ENCODE assay signal across 14 cellular contexts in genomic region chr12:47111392-47111778, GRCh38. TPM values are rescaled to one million over a fixed set of nuclear protein-coding genes. Genes with fewer than 3 reads are reported as not detected.
DNase-seq lines count a peak whose midpoint lies in the region; ATAC-seq and TF ChIP-seq lines count a peak whose summit lies in the region.
"Had no signal": no experiment of that assay in that cellular context is flagged by ENCODE, and none has a peak within 500 bp of the region (broad histone marks: within the 10 kb centered on the region; RNA-seq: fewer than 3 reads in every experiment).

No MANE protein-coding gene starts in this region.

- H3K36me3 Mint-ChIP-seq in T-helper 2 cell treated with Interferon-gamma antibody and Interleukin-4, amounts not matched to agents 5 μg/mL and 100 μg/mL, for 36 hours (ENCODE audit: low read depth), result peaks cover 12% of the 10 kb centered on the region
- H3K36me3 Mint-ChIP-seq in activated naive CD8-positive, alpha-beta T cell treated with anti-CD3 and anti-CD28 coated beads, Interleukin-2, amount 10 ng/mL, durations not matched to agents 7 days and 5 days, result peaks cover 48% of the 10 kb centered on the region
- H3K36me3 Mint-ChIP-seq: mesothelial cell of epicardium had no signal

- H3K9me3 Mint-ChIP-seq in T-helper 2 cell treated with Interferon-gamma antibody and Interleukin-4, amounts not matched to agents 5 μg/mL and 100 μg/mL, for 36 hours, result no peaks in the 10 kb centered on the region
- no peaks in the 10 kb centered on the region for H3K9me3 Mint-ChIP-seq in activated naive CD8-positive, alpha-beta T cell treated with anti-CD3 and anti-CD28 coated beads, Interleukin-2, amount 10 ng/mL, durations not matched to agents 7 days and 5 days
- H3K9me3 Mint-ChIP-seq: mesothelial cell of epicardium had no signal

- peak overlapping the region; percentile 72 for H3K27ac Mint-ChIP-seq in T-helper 2 cell treated with Interferon-gamma antibody and Interleukin-4, amounts not matched to agents 5 μg/mL and 100 μg/mL, for 36 hours
- peak overlapping the region; percentile 68 for H3K27ac Mint-ChIP-seq in activated naive CD8-positive, alpha-beta T cell treated with anti-CD3 and anti-CD28 coated beads, Interleukin-2, amount 10 ng/mL, durations not matched to agents 7 days and 5 days
- H3K27ac Mint-ChIP-seq: mesothelial cell of epicardium had no signal

- TF ChIP-seq EP300 in tibial nerve (IDR thresholded peaks at IDR 0.05), result no peak

- H3K36me3 ChIP-seq in tibial nerve, result peaks cover 0 to 6% (median 0%) of the 10 kb centered on the region in 3 donors
- H3K36me3 ChIP-seq: right atrium auricular region had no signal

- H3K4me3 ChIP-seq in tibial nerve, result no peak overlapping the region
- H3K4me3 ChIP-seq: ascending aorta, right atrium auricular region had no signal

- H3K4me1 Mint-ChIP-seq in T-helper 2 cell treated with Interferon-gamma antibody and Interleukin-4, amounts not matched to agents 5 μg/mL and 100 μg/mL, for 36 hours (ENCODE audit: low read depth), result peaks cover 30% of the 10 kb centered on the region
- peaks cover 23% of the 10 kb centered on the region for H3K4me1 Mint-ChIP-seq in activated naive CD8-positive, alpha-beta T cell treated with anti-CD3 and anti-CD28 coated beads, Interleukin-2, amount 10 ng/mL, durations not matched to agents 7 days and 5 days
- H3K4me1 Mint-ChIP-seq: mesothelial cell of epicardium had no signal

- no peak for TF ChIP-seq POLR2A in tibial nerve (IDR thresholded peaks at IDR 0.05)

- no peaks in the 10 kb centered on the region for H3K27me3 ChIP-seq in tibial nerve
- H3K27me3 ChIP-seq: ascending aorta, right atrium auricular region had no signal

- peak; percentile 69 for ATAC-seq in activated naive CD8-positive, alpha-beta T cell treated with anti-CD3 and anti-CD28 coated beads, Interleukin-2, amount 10 ng/mL, durations not matched to agents 7 days and 5 days (ENCODE audit: low read depth)

- H3K4me1 ChIP-seq in tibial nerve, result no peaks in the 10 kb centered on the region
- H3K4me1 ChIP-seq: right atrium auricular region had no signal

- 89 to 93% methylated on average over 2 of the region's 2 CpGs for WGBS in tibial nerve, 2 donors

- no peak overlapping the region for H3K27ac ChIP-seq in tibial nerve
- H3K27ac ChIP-seq: ascending aorta, KMS-11, right atrium auricular region had no signal

- peak; percentile 10 for DNase-seq in stimulated activated naive CD4-positive, alpha-beta T cell treated with Interleukin-2 at 50 U/mL for 16 hours (lab: John Stamatoyannopoulos, UW)
- DNase-seq in stimulated activated naive CD4-positive, alpha-beta T cell (lab: John Stamatoyannopoulos, UW), result no peak
- DNase-seq in T-helper 2 cell treated with Interferon-gamma antibody and Interleukin-4, amounts not matched to agents 5 μg/mL and 100 μg/mL, for 36 hours (ENCODE audit: low spot score), result peak; percentile 43
- no peak for DNase-seq in activated naive CD8-positive, alpha-beta T cell treated with anti-CD3 and anti-CD28 coated beads, Interleukin-2, amount 10 ng/mL, durations not matched to agents 7 days and 5 days
- DNase-seq in central memory CD4-positive, alpha-beta T cell, result no peak
- no peak for DNase-seq in tibial nerve (ENCODE audit: low spot score in 2 of 2)
- no peak for DNase-seq in kidney glomerular epithelial cell (lab: John Stamatoyannopoulos, UW)
- DNase-seq: AML-193, hippocampal formation, NCI-H69 had no signal

- no peaks in the 10 kb centered on the region for H3K27me3 Mint-ChIP-seq in T-helper 2 cell treated with Interferon-gamma antibody and Interleukin-4, amounts not matched to agents 5 μg/mL and 100 μg/mL, for 36 hours (ENCODE audit: low read depth)
- no peaks in the 10 kb centered on the region for H3K27me3 Mint-ChIP-seq in activated naive CD8-positive, alpha-beta T cell treated with anti-CD3 and anti-CD28 coated beads, Interleukin-2, amount 10 ng/mL, durations not matched to agents 7 days and 5 days

- TF ChIP-seq CTCF in tibial nerve (IDR thresholded peaks at IDR 0.05), result no peak

- POLR2A ChIA-PET in activated naive CD8-positive, alpha-beta T cell treated with anti-CD3 and anti-CD28 coated beads, Interleukin-2, amount 10 ng/mL, durations not matched to agents 7 days and 5 days (lab: Charles Lee), result interaction anchor here (1.0 kb wide), 1 partner anchor 105 kb away, joined by 4 read pairs; no protein-coding TSS in a partner anchor

- peak overlapping the region; percentile 58 for H3K4me3 Mint-ChIP-seq in T-helper 2 cell treated with Interferon-gamma antibody and Interleukin-4, amounts not matched to agents 5 μg/mL and 100 μg/mL, for 36 hours
- H3K4me3 Mint-ChIP-seq in activated naive CD8-positive, alpha-beta T cell treated with anti-CD3 and anti-CD28 coated beads, Interleukin-2, amount 10 ng/mL, durations not matched to agents 7 days and 5 days, result peak overlapping the region; percentile 59
- H3K4me3 Mint-ChIP-seq: mesothelial cell of epicardium had no signal

- no peaks in the 10 kb centered on the region for H3K9me3 ChIP-seq in tibial nerve
- H3K9me3 ChIP-seq: ascending aorta, right atrium auricular region had no signal

RNA-seq across cellular contexts. Expression of gene AMIGO2, which starts 31.6 kb away (rescaled TPM):
- 10 to 100 TPM; 20.2 to 20.5 TPM for total RNA-seq in activated naive CD8-positive, alpha-beta T cell treated with anti-CD3 and anti-CD28 coated beads, Interleukin-2, amount 10 ng/mL, durations not matched to agents 7 days and 5 days
- 1 to 10 TPM; 1.7 to 6.6 (median 3.1) TPM for total RNA-seq in tibial nerve

RNA-seq across cellular contexts. Expression of gene PCED1B, which starts 32.0 kb away (rescaled TPM):
- total RNA-seq in activated naive CD8-positive, alpha-beta T cell treated with anti-CD3 and anti-CD28 coated beads, Interleukin-2, amount 10 ng/mL, durations not matched to agents 7 days and 5 days, result 100 to 1,000 TPM; 102 to 104 TPM
- 1 to 10 TPM in 2 of 4 donors, under 1 TPM in 1, not detected in 1; 0.90 to 2.9 (median 2.2) TPM for total RNA-seq in tibial nerve

Comparison
In these comparisons a context has a peak if more than half of its experiments do, and no peak if none do; other contexts are left out.
1. DNase-seq: peak in stimulated activated naive CD4-positive, alpha-beta T cell treated with Interleukin-2 at 50 U/mL for 16 hours (single experiment) and T-helper 2 cell treated with Interferon-gamma antibody and Interleukin-4, amounts not matched to agents 5 μg/mL and 100 μg/mL, for 36 hours (single experiment); none in stimulated activated naive CD4-positive, alpha-beta T cell (0 of 6), activated naive CD8-positive, alpha-beta T cell treated with anti-CD3 and anti-CD28 coated beads, Interleukin-2, amount 10 ng/mL, durations not matched to agents 7 days and 5 days (single experiment), central memory CD4-positive, alpha-beta T cell (single experiment), tibial nerve (0 of 2) and kidney glomerular epithelial cell (single experiment).
2. RNA of gene PCED1B, which starts 32.0 kb away (total RNA-seq): 102 to 104 TPM in activated naive CD8-positive, alpha-beta T cell treated with anti-CD3 and anti-CD28 coated beads, Interleukin-2, amount 10 ng/mL, durations not matched to agents 7 days and 5 days; 0.90 to 2.9 TPM in tibial nerve; every median in the first group is over 10 times any median in the second.